ENCODE assay signal across 8 cellular contexts in the genomic region with DNA sequence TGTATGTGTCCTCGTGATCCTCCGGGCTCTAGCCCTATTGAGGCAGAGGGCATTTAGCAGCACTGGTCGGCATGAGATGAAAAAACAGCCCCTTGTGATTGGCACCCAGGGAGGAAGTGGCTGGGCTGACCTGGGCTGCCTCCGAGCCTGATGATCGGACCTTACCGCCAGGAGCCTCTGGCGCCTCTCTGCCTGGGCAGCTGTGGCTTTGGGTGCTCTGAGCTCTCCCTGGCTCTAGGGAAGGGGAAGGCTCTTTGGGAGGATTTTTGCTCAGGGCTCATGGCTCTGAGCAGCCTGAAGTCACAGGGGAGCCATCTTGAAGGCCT. TPM values are rescaled to one million over a fixed set of nuclear protein-coding genes. Genes with fewer than 3 reads are reported as not detected.
DNase-seq lines count a peak whose midpoint lies in the region; ATAC-seq and TF ChIP-seq lines count a peak whose summit lies in the region.

No MANE protein-coding gene starts in this region.

- H3K4me1 Mint-ChIP-seq in GM23338 (peaks cover 30% of the 10 kb centered on the region), WTC11 (peaks cover 17% of the 10 kb centered on the region)

- CTCF ChIA-PET in WTC11 (lab: Charles Lee) = interaction anchor here (1.1 to 2.2 kb wide), 2 partner anchors 10 to 325 kb away, joined by 5 to 9 read pairs; partner anchors contain the start of gene PRCD

- no peaks in the 10 kb centered on the region for H4K20me1 ChIP-seq in GM23338 (replicated peaks; ENCODE audit: insufficient read depth)

- no peak for TF ChIP-seq CTCF in GM23338 (conservative IDR thresholded peaks at IDR 0.05; ENCODE audit: low read depth in 2 of 2)
- no peak for TF ChIP-seq CTCF in WTC11 (IDR thresholded peaks at IDR 0.05)

- H3K36me3 ChIP-seq in GM23338 (ENCODE audit: insufficient read depth) = no peaks in the 10 kb centered on the region
- H3K36me3 ChIP-seq in skeletal muscle satellite cell (ENCODE audit: insufficient read depth, low read length) = no peaks in the 10 kb centered on the region

- H3K4me2 ChIP-seq in GM23338 (no peak overlapping the region), skeletal muscle satellite cell (ENCODE audit: low read length) (peak overlapping the region; percentile 59)

- H3K79me2 ChIP-seq in GM23338 (replicated peaks; ENCODE audit: insufficient read depth) = no peaks in the 10 kb centered on the region

- peaks cover 9% of the 10 kb centered on the region; the same call in 1 of the 2 replicates for H3K4me1 ChIP-seq in GM23338 (ENCODE audit: insufficient read depth)
- H3K4me1 ChIP-seq in skeletal muscle satellite cell (ENCODE audit: control insufficient read depth, insufficient read depth, low read length) = peaks cover 44% of the 10 kb centered on the region

- POLR2A ChIA-PET in WTC11 (lab: Charles Lee) = no interaction called here

- 0 out of 2 replicates have a peak, but pooled peaks cover 5% of the 10 kb centered on the region for H3F3A ChIP-seq in GM23338 (replicated peaks; ENCODE audit: low read depth)

- H3K27me3 Mint-ChIP-seq in GM23338 (ENCODE audit: insufficient read depth, low read depth, poor library complexity) (peaks cover 14% of the 10 kb centered on the region), WTC11 (ENCODE audit: low read depth) (peaks cover 7% of the 10 kb centered on the region)

- H3K27ac Mint-ChIP-seq in GM23338 = peak overlapping the region; percentile 48; the same call in 1 of the 2 replicates
- H3K27ac Mint-ChIP-seq in WTC11 = peak overlapping the region; percentile 78; the same call in 1 of the 2 replicates

- H3K36me3 Mint-ChIP-seq in GM23338 (ENCODE audit: low read depth) = no peaks in the 10 kb centered on the region
- H3K36me3 Mint-ChIP-seq in WTC11 = no peaks in the 10 kb centered on the region

- H3K27me3 ChIP-seq in GM23338 (ENCODE audit: insufficient read depth) = peaks cover 4% of the 10 kb centered on the region; the same call in 1 of the 2 replicates
- H3K27me3 ChIP-seq in skeletal muscle satellite cell (ENCODE audit: control insufficient read depth, insufficient read depth, low read length) = no peaks in the 10 kb centered on the region

- H3K9me2 ChIP-seq in GM23338 (ENCODE audit: insufficient read depth) = no peaks in the 10 kb centered on the region

- peak overlapping the region; percentile 78 for H3K9ac ChIP-seq in skeletal muscle satellite cell (ENCODE audit: low read depth, low read length)

- H3K9me3 Mint-ChIP-seq in GM23338 = no peaks in the 10 kb centered on the region
- no peaks in the 10 kb centered on the region for H3K9me3 Mint-ChIP-seq in WTC11

- DNase-seq in GM23338 (ENCODE audit: low spot score) = no peak
- no peak for DNase-seq in WTC11 (ENCODE audit: low spot score)
- DNase-seq in iris pigment epithelial cell (ENCODE audit: low read depth) = peak; percentile 46
- no peak for DNase-seq in effector CD4-positive, alpha-beta T cell
- DNase-seq in H4 (ENCODE audit: low spot score) = no peak

- H3K4me3 ChIP-seq in GM23338 (no peak overlapping the region), skeletal muscle satellite cell (ENCODE audit: low read length) (no peak overlapping the region)

- no peaks in the 10 kb centered on the region for H3K9me3 ChIP-seq in skeletal muscle satellite cell (replicated peaks; ENCODE audit: low read length)

- no peak; the same call in 2 of the 3 replicates for ATAC-seq in GM23338
- no peak for ATAC-seq in WTC11
- ATAC-seq in GM19463 (IDR thresholded peaks at IDR 0.05; ENCODE audit: unreplicated experiment) = no peak
- no peak for ATAC-seq in HG02885 (IDR thresholded peaks at IDR 0.05; ENCODE audit: poor library complexity, unreplicated experiment)

- H2AFZ ChIP-seq in GM23338 = peak overlapping the region; percentile 59; the same call in 1 of the 2 replicates

- H3K4me3 Mint-ChIP-seq in GM23338 (no peak overlapping the region), WTC11 (no peak overlapping the region)

- H3K27ac ChIP-seq in GM23338 (ENCODE audit: low read depth) = no peak overlapping the region

TF ChIP-seq in GM23338, 12 proteins besides CTCF, POLR2A, EP300 and RAD21 (continues in another document):
- TF ChIP-seq ETS1 (IDR thresholded peaks at IDR 0.05) = no peak
- no peak for TF ChIP-seq POLR2AphosphoS5 (IDR thresholded peaks at IDR 0.05; ENCODE audit: low read depth)

TF ChIP-seq in WTC11, 78 proteins besides CTCF, POLR2A, EP300 and RAD21 (continues in another document):
- TF ChIP-seq, protein P1, sequence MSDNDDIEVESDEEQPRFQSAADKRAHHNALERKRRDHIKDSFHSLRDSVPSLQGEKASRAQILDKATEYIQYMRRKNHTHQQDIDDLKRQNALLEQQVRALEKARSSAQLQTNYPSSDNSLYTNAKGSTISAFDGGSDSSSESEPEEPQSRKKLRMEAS (CRISPR knock-in tag; IDR thresholded peaks at IDR 0.05) = no peak
- TF ChIP-seq ETV6 (CRISPR knock-in tag; IDR thresholded peaks at IDR 0.05) = no peak
- TF ChIP-seq E2F5 (CRISPR knock-in tag; IDR thresholded peaks at IDR 0.05) = no peak
- no peak for TF ChIP-seq IRF2 (CRISPR knock-in tag; IDR thresholded peaks at IDR 0.05; ENCODE audit: borderline replicate concordance, low read depth)
- no peak for TF ChIP-seq ZNF416 (CRISPR knock-in tag; IDR thresholded peaks at IDR 0.05)
- TF ChIP-seq MLX (CRISPR knock-in tag; IDR thresholded peaks at IDR 0.05) = no peak
- no peak for TF ChIP-seq FOXP4 (CRISPR knock-in tag; IDR thresholded peaks at IDR 0.05)
- no peak for TF ChIP-seq RORB (CRISPR knock-in tag; IDR thresholded peaks at IDR 0.05)
- TF ChIP-seq ATF2 (CRISPR knock-in tag; IDR thresholded peaks at IDR 0.05; ENCODE audit: borderline replicate concordance, low read depth) = no peak

RNA-seq across cellular contexts. Expression of gene CYGB, which starts 7.1 kb away (rescaled TPM):
- total RNA-seq in GM23338 (2014; rRNA removed; shearing (Covaris generic)) = 1.7 and 2.1 TPM in 2 replicates
- polyA plus RNA-seq in GM23338 (2016; fragmentation: Nextera tagmentation; extraction: Ambion mirVana) = 0.85 and 1.2 TPM in 2 replicates
- 3.6 to 5.3 TPM (median 5.1 TPM) in 3 replicates for total RNA-seq in WTC11 (2021)
- 12.7 and 12.9 TPM in 2 replicates for total RNA-seq in skeletal muscle satellite cell (2012; rRNA removed)
- 0.25 and 1.8 TPM in 2 replicates for total RNA-seq in H4 (2014; rRNA removed; shearing (Covaris generic))

RNA-seq across cellular contexts. Expression of gene PRCD, which starts 9.4 kb away (rescaled TPM):
- total RNA-seq in GM23338 (2014; rRNA removed; shearing (Covaris generic)) = 0.38 and 0.50 TPM in 2 replicates
- 1.6 and 2.5 TPM in 2 replicates for polyA plus RNA-seq in GM23338 (2016; fragmentation: Nextera tagmentation; extraction: Ambion mirVana)
- total RNA-seq in WTC11 (2021) = 2.7 to 4.5 TPM (median 4.0 TPM) in 3 replicates
- 0.22 and 1.0 TPM in 2 replicates for total RNA-seq in skeletal muscle satellite cell (2012; rRNA removed)
- total RNA-seq in H4 (2014; rRNA removed; shearing (Covaris generic)) = not detected in 2 replicates

RNA-seq across cellular contexts. Expression of gene RHBDF2, which starts 29.2 kb away (rescaled TPM):
- total RNA-seq in GM23338 (2014; rRNA removed; shearing (Covaris generic)) = 19.5 and 29.5 TPM in 2 replicates
- 9.4 and 10.5 TPM in 2 replicates for polyA plus RNA-seq in GM23338 (2016; fragmentation: Nextera tagmentation; extraction: Ambion mirVana)
- 28.6 to 33.0 TPM (median 31.5 TPM) in 3 replicates for total RNA-seq in WTC11 (2021)
- total RNA-seq in skeletal muscle satellite cell (2012; rRNA removed) = 6.6 and 9.6 TPM in 2 replicates
- total RNA-seq in H4 (2014; rRNA removed; shearing (Covaris generic)) = 9.0 and 17.4 TPM in 2 replicates

RNA-seq across cellular contexts. Expression of gene ST6GALNAC2, which starts 55.2 kb away (rescaled TPM):
- 0.31 TPM in 1 of 2 replicates, not detected in the other for total RNA-seq in GM23338 (2014; rRNA removed; shearing (Covaris generic))
- not detected in 2 replicates for polyA plus RNA-seq in GM23338 (2016; fragmentation: Nextera tagmentation; extraction: Ambion mirVana)
- total RNA-seq in WTC11 (2021) = 0.30 TPM in 1 of 3 replicates, not detected in the others
- 0.22 TPM in 1 of 2 replicates, not detected in the other for total RNA-seq in skeletal muscle satellite cell (2012; rRNA removed)
- 0.14 TPM in 1 of 2 replicates, not detected in the other for total RNA-seq in H4 (2014; rRNA removed; shearing (Covaris generic))
